Comparison of ENCODE assay signal across 31 cellular contexts in the genomic region with DNA sequence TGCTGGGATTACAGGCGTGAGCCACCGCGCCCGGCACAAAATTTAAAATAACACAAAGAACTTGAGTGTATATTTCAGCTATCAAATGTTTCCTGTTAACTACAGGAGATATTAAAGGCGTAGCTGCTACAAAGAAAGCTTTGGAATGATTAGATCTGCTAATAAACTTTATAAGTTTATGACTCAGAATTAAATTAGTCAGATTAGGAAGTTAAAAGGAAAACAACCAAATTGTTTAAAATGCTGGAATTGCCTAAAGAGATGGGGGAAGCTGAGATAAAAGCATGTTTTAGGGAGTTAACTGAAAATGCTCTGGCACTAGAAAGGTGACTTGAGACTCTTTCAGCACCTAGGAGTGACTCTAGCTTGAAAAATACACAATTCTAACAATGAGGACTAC. TPM values are rescaled to one million over a fixed set of nuclear protein-coding genes. Genes with fewer than 3 reads are reported as not detected.
"Had no signal": no experiment of that assay in that cellular context is flagged by ENCODE, and none has a peak within 500 bp of the region (broad histone marks: within the 10 kb centered on the region; RNA-seq: fewer than 3 reads in every experiment).

No MANE protein-coding gene starts in this region.

- H3K9me3 ChIP-seq: ascending aorta had no signal

- H3K4me3 ChIP-seq: ascending aorta, cardiac muscle cell had no signal

- ATAC-seq: activated CD8-positive, alpha-beta memory T cell treated with anti-CD3 and anti-CD28 coated beads, Interleukin-2, amount 10 ng/mL, durations not matched to agents 7 days and 5 days; activated CD8-positive, alpha-beta T cell treated with anti-CD3 and anti-CD28 coated beads, Interleukin-2, amount 10 ng/mL, durations not matched to agents 7 days and 5 days; activated naive CD8-positive, alpha-beta T cell treated with anti-CD3 and anti-CD28 coated beads, Interleukin-2, amount 50 U/mL, for 24 hours had no signal

- H3K27ac ChIP-seq: ascending aorta, cardiac muscle cell, VCaP had no signal

- FAIRE-seq: bronchial epithelial cell, TTC549 had no signal

- H3K27me3 ChIP-seq: ascending aorta had no signal

- H3K36me3 ChIP-seq: cardiac muscle cell had no signal

- DNase-seq: activated B cell treated with CpG ODN at 0.5 μM for 24 hours; activated CD4-positive, alpha-beta memory T cell treated with anti-CD3 and anti-CD28 coated beads for 36 hours; activated CD4-positive, alpha-beta T cell treated with anti-CD3 and anti-CD28 coated beads for 4 hours; activated CD4-positive, alpha-beta T cell treated with anti-CD3 and anti-CD28 coated beads, Interleukin-2, amount 10 ng/mL, durations not matched to agents 24 days and 14 days; activated CD4-positive, alpha-beta T cell treated with anti-CD3 and anti-CD28 coated beads, Interleukin-2, amount 50 U/mL, for 1 hour; activated CD4-positive, alpha-beta T cell treated with anti-CD3 and anti-CD28 coated beads, Interleukin-2, amount 50 U/mL, for 4 hours; activated CD4-positive, CD25-positive, alpha-beta regulatory T cell treated with anti-CD3 and anti-CD28 coated beads, Interleukin-2, amount 50 U/mL, for 72 hours; activated CD8-positive, alpha-beta memory T cell treated with anti-CD3 and anti-CD28 coated beads for 24 hours; activated CD8-positive, alpha-beta memory T cell treated with anti-CD3 and anti-CD28 coated beads, Interleukin-2, amount 10 ng/mL, durations not matched to agents 7 days and 5 days; activated CD8-positive, alpha-beta memory T cell treated with anti-CD3 and anti-CD28 coated beads, Interleukin-2, amount 50 U/mL, for 48 hours; activated CD8-positive, alpha-beta T cell treated with anti-CD3 and anti-CD28 coated beads, Interleukin-2, amount 10 ng/mL, durations not matched to agents 7 days and 5 days; activated effector memory CD4-positive, alpha-beta T cell treated with Interleukin-2 at 50 U/mL for 16 hours; activated gamma-delta T cell; activated naive CD4-positive, alpha-beta T cell treated with anti-CD3 and anti-CD28 coated beads, Interleukin-2, amount 10 ng/mL, durations not matched to agents 7 days and 5 days; activated naive CD4-positive, alpha-beta T cell treated with Interleukin-2 at 50 U/mL for 16 hours; activated naive CD8-positive, alpha-beta T cell treated with anti-CD3 and anti-CD28 coated beads, Interleukin-2, amount 10 ng/mL, durations not matched to agents 7 days and 5 days; activated naive CD8-positive, alpha-beta T cell treated with anti-CD3 and anti-CD28 coated beads, Interleukin-2, amount 50 U/mL, for 24 hours; activated T-cell treated with anti-CD3 and anti-CD28 coated beads, Interleukin-2, amount 50 U/mL, for 24 hours; activated T-cell treated with anti-CD3 and anti-CD28 coated beads, Interleukin-2, amount 50 U/mL, for 48 hours; amygdala; anterior cingulate cortex; caudate nucleus; cerebellar nuclear complex; T-helper 2 cell; T-helper 9 cell had no signal

RNA-seq across cellular contexts. Expression of gene COL8A1, which starts 58.9 kb away (rescaled TPM):
- total RNA-seq: activated CD4-positive, alpha-beta memory T cell treated with anti-CD3 and anti-CD28 coated beads for 36 hours; activated naive CD8-positive, alpha-beta T cell treated with anti-CD3 and anti-CD28 coated beads, Interleukin-2, amount 10 ng/mL, durations not matched to agents 7 days and 5 days; activated T-helper 2 cell treated with anti-CD3 and anti-CD28 coated beads, Interferon-gamma antibody, Interleukin-2, Interleukin-4, amounts not matched to agents 10 μg/mL and 5 μg/mL and 100 μg/mL, durations not matched to agents 14 hours and 24 hours and 36 hours had no signal
